ENCODE assay signal across 15 cellular contexts in genomic region chr11:43547411-43547718, GRCh38.
DNase-seq lines count a peak whose midpoint lies in the region; ATAC-seq and TF ChIP-seq lines count a peak whose summit lies in the region.
"Had no signal": no experiment of that assay in that cellular context is flagged by ENCODE, and none has a peak within 500 bp of the region (broad histone marks: within the 10 kb centered on the region; RNA-seq: fewer than 3 reads in every experiment).

No MANE protein-coding gene starts in this region.

- H3K4me2 ChIP-seq in mesendoderm (ENCODE audit: low read length): peak overlapping the region; percentile 31

- no peak overlapping the region for H3K18ac ChIP-seq in mesendoderm (ENCODE audit: low read length)

- no peaks in the 10 kb centered on the region for H3K9me3 ChIP-seq in endodermal cell (ENCODE audit: control insufficient read depth, low read length)
- H3K9me3 ChIP-seq: SJCRH30 had no signal

- H3K9ac ChIP-seq in endodermal cell (ENCODE audit: extremely low read depth, low read length, poor library complexity, severe bottlenecking) (no peak overlapping the region), mesendoderm (ENCODE audit: low read length) (no peak overlapping the region)

- WGBS in endodermal cell (ENCODE audit: insufficient coverage in 1 of 2, insufficient read length in 1 of 2), 2 experiments: 38% methylated on average over 24 of the region's 26 CpGs; no CpG with 5 or more reads in 1 of the 2 experiments
- no CpG with 5 or more reads among the region's 26 CpGs for WGBS in mesendoderm (ENCODE audit: extremely low coverage, insufficient coverage, low lambda C conversion rate)

- H2AK5ac ChIP-seq in mesendoderm (ENCODE audit: low read length): no peak overlapping the region

- H3K4me3 Mint-ChIP-seq in endodermal cell: peak overlapping the region; percentile 45
- no peak overlapping the region for H3K4me3 Mint-ChIP-seq in activated T-cell treated with anti-CD3 and anti-CD28 coated beads, Interleukin-2, amount 50 U/mL, for 4 hours
- H3K4me3 Mint-ChIP-seq: activated CD4-positive, alpha-beta T cell treated with anti-CD3 and anti-CD28 coated beads, Interleukin-2, amount 10 ng/mL, durations not matched to agents 7 days and 5 days; activated naive CD8-positive, alpha-beta T cell treated with anti-CD3 and anti-CD28 coated beads, Interleukin-2, amount 10 ng/mL, durations not matched to agents 7 days and 5 days had no signal

- H3K79me1 ChIP-seq in mesendoderm (ENCODE audit: low read length): no peaks in the 10 kb centered on the region

- no peak for ATAC-seq in activated T-cell treated with anti-CD3 and anti-CD28 coated beads, Interleukin-2, amount 50 U/mL, for 4 hours

- H2BK5ac ChIP-seq in mesendoderm (ENCODE audit: low read length): no peak overlapping the region

- no peaks in the 10 kb centered on the region for H3K9me3 Mint-ChIP-seq in endodermal cell
- H3K9me3 Mint-ChIP-seq in activated T-cell treated with anti-CD3 and anti-CD28 coated beads, Interleukin-2, amount 50 U/mL, for 4 hours: no peaks in the 10 kb centered on the region
- H3K9me3 Mint-ChIP-seq: activated CD4-positive, alpha-beta T cell treated with anti-CD3 and anti-CD28 coated beads, Interleukin-2, amount 10 ng/mL, durations not matched to agents 7 days and 5 days; activated naive CD8-positive, alpha-beta T cell treated with anti-CD3 and anti-CD28 coated beads, Interleukin-2, amount 10 ng/mL, durations not matched to agents 7 days and 5 days; IgD-negative memory B cell had no signal

- H3K23ac ChIP-seq in mesendoderm (ENCODE audit: low read length): no peak overlapping the region

- no peak overlapping the region for H3K27ac ChIP-seq in endodermal cell (ENCODE audit: low read depth, low read length)
- no peak overlapping the region for H3K27ac ChIP-seq in mesendoderm (ENCODE audit: low read depth, low read length)
- H3K27ac ChIP-seq: epithelial cell of prostate, SJCRH30 had no signal

- H3K4me3 ChIP-seq in endodermal cell (ENCODE audit: low read length): no peak overlapping the region
- H3K4me3 ChIP-seq in mesendoderm (ENCODE audit: low read length): no peak overlapping the region
- H3K4me3 ChIP-seq: lung, SJCRH30 had no signal

- H3K79me2 ChIP-seq in mesendoderm (ENCODE audit: control insufficient read depth, insufficient read depth, low read length): no peaks in the 10 kb centered on the region

- no peak overlapping the region for H2BK120ac ChIP-seq in mesendoderm (ENCODE audit: low read depth, low read length)

- H3K4me1 ChIP-seq in endodermal cell (ENCODE audit: control insufficient read depth, insufficient read depth, low read length): no peaks in the 10 kb centered on the region
- H3K4me1 ChIP-seq in mesendoderm (ENCODE audit: control insufficient read depth, low read depth, low read length): peaks cover 2% of the 10 kb centered on the region
- H3K4me1 ChIP-seq: SJCRH30 had no signal

- H3K27ac Mint-ChIP-seq in endodermal cell: no peak overlapping the region
- H3K27ac Mint-ChIP-seq: activated CD4-positive, alpha-beta T cell treated with anti-CD3 and anti-CD28 coated beads, Interleukin-2, amount 10 ng/mL, durations not matched to agents 7 days and 5 days; activated naive CD8-positive, alpha-beta T cell treated with anti-CD3 and anti-CD28 coated beads, Interleukin-2, amount 10 ng/mL, durations not matched to agents 7 days and 5 days; IgD-negative memory B cell had no signal

- DNase-seq in stimulated activated CD4-positive, alpha-beta T cell treated with anti-CD3 and anti-CD28 coated beads, Interleukin-15, amount 100 ng/mL, for 24 hours: peak; percentile 22
- no peak for DNase-seq in stimulated activated CD4-positive, alpha-beta T cell treated with anti-CD3 and anti-CD28 coated beads, Interleukin-2, amount 100 ng/mL, for 24 hours
- DNase-seq in endodermal cell (no peak), mesendoderm (no peak), NCI-H128 (lab: John Stamatoyannopoulos, UW; ENCODE audit: unreplicated experiment) (no peak), EL (no peak), activated T-cell treated with anti-CD3 and anti-CD28 coated beads for 4 hours (no peak)
- DNase-seq in activated T-cell treated with anti-CD3 and anti-CD28 coated beads, Interleukin-2, amount 50 U/mL, for 4 hours: no peak
- DNase-seq: activated CD4-positive, alpha-beta T cell treated with anti-CD3 and anti-CD28 coated beads, Interleukin-2, amount 10 ng/mL, durations not matched to agents 7 days and 5 days; activated naive CD8-positive, alpha-beta T cell treated with anti-CD3 and anti-CD28 coated beads, Interleukin-2, amount 10 ng/mL, durations not matched to agents 7 days and 5 days; NCI-H226; SJCRH30 had no signal

- peaks cover 4% of the 10 kb centered on the region for H3K4me1 Mint-ChIP-seq in endodermal cell
- no peaks in the 10 kb centered on the region for H3K4me1 Mint-ChIP-seq in activated T-cell treated with anti-CD3 and anti-CD28 coated beads, Interleukin-2, amount 50 U/mL, for 4 hours (ENCODE audit: low read depth)
- H3K4me1 Mint-ChIP-seq: activated CD4-positive, alpha-beta T cell treated with anti-CD3 and anti-CD28 coated beads, Interleukin-2, amount 10 ng/mL, durations not matched to agents 7 days and 5 days; activated naive CD8-positive, alpha-beta T cell treated with anti-CD3 and anti-CD28 coated beads, Interleukin-2, amount 10 ng/mL, durations not matched to agents 7 days and 5 days had no signal

- H2BK15ac ChIP-seq in mesendoderm (replicated peaks; ENCODE audit: low read depth): no peak overlapping the region

- H3K36me3 Mint-ChIP-seq in endodermal cell (ENCODE audit: low read depth): no peaks in the 10 kb centered on the region
- H3K36me3 Mint-ChIP-seq in activated T-cell treated with anti-CD3 and anti-CD28 coated beads, Interleukin-2, amount 50 U/mL, for 4 hours (ENCODE audit: insufficient read depth): no peaks in the 10 kb centered on the region
- H3K36me3 Mint-ChIP-seq: activated naive CD8-positive, alpha-beta T cell treated with anti-CD3 and anti-CD28 coated beads, Interleukin-2, amount 10 ng/mL, durations not matched to agents 7 days and 5 days; IgD-negative memory B cell had no signal

- H3K36me3 ChIP-seq in endodermal cell (ENCODE audit: control insufficient read depth, insufficient read depth, low read length) (no peaks in the 10 kb centered on the region), mesendoderm (ENCODE audit: control insufficient read depth, insufficient read depth, low read length) (no peaks in the 10 kb centered on the region)
- H3K36me3 ChIP-seq: SJCRH30 had no signal

- no peak overlapping the region for H3K4ac ChIP-seq in mesendoderm (ENCODE audit: low read depth, low read length)

- peaks cover 73% of the 10 kb centered on the region for H3K27me3 Mint-ChIP-seq in endodermal cell (ENCODE audit: insufficient read depth)
- H3K27me3 Mint-ChIP-seq in activated T-cell treated with anti-CD3 and anti-CD28 coated beads, Interleukin-2, amount 50 U/mL, for 4 hours (ENCODE audit: low read depth): peaks cover 50% of the 10 kb centered on the region

- no peak overlapping the region for H4K5ac ChIP-seq in mesendoderm (ENCODE audit: low read length)

- H3K56ac ChIP-seq in mesendoderm (ENCODE audit: low read length): no peak overlapping the region

- peaks cover 36% of the 10 kb centered on the region for H3K27me3 ChIP-seq in endodermal cell (ENCODE audit: control insufficient read depth, insufficient read depth, low read length, poor library complexity, severe bottlenecking)
- H3K27me3 ChIP-seq in mesendoderm (ENCODE audit: insufficient read depth, low read length, poor library complexity): peaks cover 2% of the 10 kb centered on the region

- no peak overlapping the region for H4K8ac ChIP-seq in mesendoderm (ENCODE audit: low read depth, low read length)

- TF ChIP-seq CTCF in endodermal cell (conservative IDR thresholded peaks at IDR 0.05): no peak
